In the genomic region with DNA sequence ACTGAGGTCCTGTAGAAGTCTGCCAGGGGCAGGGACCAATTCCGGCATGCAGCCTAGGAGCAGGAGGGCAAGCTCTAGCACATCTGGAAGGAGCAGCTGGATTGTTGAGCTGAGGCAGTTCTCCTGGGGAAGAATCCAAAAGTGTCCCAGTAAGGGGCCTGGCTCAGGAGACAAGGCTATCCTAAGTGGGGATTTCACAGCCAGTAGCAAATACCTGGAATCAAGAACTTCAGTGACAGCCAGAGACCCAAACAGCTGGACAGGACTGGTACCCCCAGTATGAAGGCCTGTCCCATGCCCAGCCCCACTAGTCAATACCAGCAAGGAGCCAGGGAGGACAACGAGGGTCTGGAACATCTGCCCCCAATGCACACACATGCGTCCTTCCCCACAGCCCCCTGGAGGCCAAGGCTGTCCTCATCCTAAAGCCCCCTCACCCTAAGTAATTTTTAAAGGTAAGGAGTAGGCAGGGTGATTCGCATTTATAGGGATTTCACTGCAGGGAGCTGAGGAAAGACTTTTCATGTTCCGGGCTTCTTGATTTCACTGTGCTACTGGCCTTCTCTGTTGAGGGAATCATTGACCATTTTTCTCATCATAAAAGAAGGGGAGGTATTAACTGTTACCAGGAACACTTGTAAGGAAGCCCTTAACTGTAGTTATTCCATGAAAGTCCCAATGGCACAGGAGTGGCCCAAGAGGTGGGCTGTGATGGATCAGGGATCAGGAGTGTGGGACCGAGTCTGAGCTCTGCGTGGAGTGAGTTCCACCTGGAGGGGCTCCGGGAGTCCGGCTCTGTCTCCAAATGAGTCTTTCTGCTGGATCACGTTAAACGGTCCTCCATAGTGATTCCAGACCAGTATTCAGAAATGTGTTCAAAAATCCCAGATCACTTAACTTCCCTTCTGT, we compare ENCODE assay signal across 15 cellular contexts. TPM values are rescaled to one million over a fixed set of nuclear protein-coding genes. Genes with fewer than 3 reads are reported as not detected.
DNase-seq lines count a peak whose midpoint lies in the region; ATAC-seq and TF ChIP-seq lines count a peak whose summit lies in the region.
"Had no signal": no experiment of that assay in that cellular context is flagged by ENCODE, and none has a peak within 500 bp of the region (broad histone marks: within the 10 kb centered on the region; RNA-seq: fewer than 3 reads in every experiment).

No MANE protein-coding gene starts in this region.

- H2BK20ac ChIP-seq in H9 (ENCODE audit: low read depth, low read length, poor library complexity, severe bottlenecking): no peak overlapping the region

- H3K79me2 ChIP-seq in H9 (ENCODE audit: insufficient read depth, low read length): peaks cover 14% of the 10 kb centered on the region

- H3K4ac ChIP-seq in H9 (ENCODE audit: low read depth, low read length): no peak overlapping the region

- no peak overlapping the region for H3K4me3 Mint-ChIP-seq in H9
- no peak overlapping the region for H3K4me3 Mint-ChIP-seq in WTC11
- peak overlapping the region; percentile 72 for H3K4me3 Mint-ChIP-seq in neural crest cell
- H3K4me3 Mint-ChIP-seq in activated CD4-positive, alpha-beta T cell treated with anti-CD3 and anti-CD28 coated beads, Interleukin-2, amount 10 ng/mL, durations not matched to agents 24 days and 14 days: no peak overlapping the region
- H3K4me3 Mint-ChIP-seq in T-helper 2 cell treated with Interferon-gamma antibody and Interleukin-4, amounts not matched to agents 5 μg/mL and 100 μg/mL, for 36 hours: no peak overlapping the region

- no peak overlapping the region for H2AFZ ChIP-seq in H9 (ENCODE audit: low read length)

- no peak overlapping the region for H2BK12ac ChIP-seq in H9 (ENCODE audit: insufficient read length, low read depth, low read length)

- H3K56ac ChIP-seq in H9 (ENCODE audit: insufficient read length, low read depth, low read length): no peak overlapping the region

- H3K27me3 Mint-ChIP-seq in H9 (ENCODE audit: low read depth): peaks cover 2% of the 10 kb centered on the region
- no peaks in the 10 kb centered on the region for H3K27me3 Mint-ChIP-seq in WTC11 (ENCODE audit: low read depth)
- peaks cover 18% of the 10 kb centered on the region for H3K27me3 Mint-ChIP-seq in neural crest cell (ENCODE audit: low read depth)
- peaks cover 10% of the 10 kb centered on the region for H3K27me3 Mint-ChIP-seq in activated CD4-positive, alpha-beta T cell treated with anti-CD3 and anti-CD28 coated beads, Interleukin-2, amount 10 ng/mL, durations not matched to agents 24 days and 14 days
- peaks cover 10% of the 10 kb centered on the region for H3K27me3 Mint-ChIP-seq in T-helper 2 cell treated with Interferon-gamma antibody and Interleukin-4, amounts not matched to agents 5 μg/mL and 100 μg/mL, for 36 hours (ENCODE audit: low read depth)

- no peak overlapping the region for H3K14ac ChIP-seq in H9 (ENCODE audit: insufficient read depth, low read length)

- H2BK120ac ChIP-seq in H9 (ENCODE audit: low read depth, low read length, poor library complexity, severe bottlenecking): no peak overlapping the region

- no peak overlapping the region for H3K4me3 ChIP-seq in BE2C (ENCODE audit: low read depth, low read length)

- H4K8ac ChIP-seq in H9 (replicated peaks; ENCODE audit: insufficient read length, low read depth, low read length): no peak overlapping the region

- peaks cover 10% of the 10 kb centered on the region for H3K4me1 ChIP-seq in BE2C
- peaks cover 7% of the 10 kb centered on the region; the same call in 1 of the 2 replicates for H3K4me1 ChIP-seq in H9 (ENCODE audit: insufficient read depth, low read length)

- no peak for DNase-seq in BE2C
- no peak for DNase-seq in H9
- no peak for DNase-seq in WTC11 (ENCODE audit: low spot score)
- no peak for DNase-seq in neural crest cell (ENCODE audit: low read depth, low spot score)
- DNase-seq in activated CD4-positive, alpha-beta T cell treated with anti-CD3 and anti-CD28 coated beads, Interleukin-2, amount 10 ng/mL, durations not matched to agents 24 days and 14 days: no peak
- DNase-seq in T-helper 2 cell treated with Interferon-gamma antibody and Interleukin-4, amounts not matched to agents 5 μg/mL and 100 μg/mL, for 36 hours (ENCODE audit: low spot score): no peak
- DNase-seq: NCI-H187, NCI-H2107, NCI-H510A, NCI-H748 treated with DMSO at 0.1 percent for 48 hours, RPMI8226, SIG-M5 had no signal

- TF ChIP-seq CTCF in BE2C (IDR thresholded peaks at IDR 0.05; ENCODE audit: low read depth, low read length) (peak; percentile 28), H9 (conservative IDR thresholded peaks at IDR 0.05) (peak; percentile 35; the same call in 2 of the 3 replicates), WTC11 (IDR thresholded peaks at IDR 0.05) (no peak), neural crest cell (conservative IDR thresholded peaks at IDR 0.05) (no peak)

- H4K20me1 ChIP-seq in H9 (ENCODE audit: control insufficient read depth, insufficient read depth, insufficient read length): no peaks in the 10 kb centered on the region

- no peaks in the 10 kb centered on the region for H3K36me3 ChIP-seq in BE2C

- H3K27me3 ChIP-seq in BE2C (no peaks in the 10 kb centered on the region), H9 (ENCODE audit: insufficient read depth, low read length) (no peaks in the 10 kb centered on the region)

- H2BK5ac ChIP-seq in H9 (ENCODE audit: insufficient read length, low read length): no peak overlapping the region

- H3T11ph ChIP-seq in H9 (ENCODE audit: low read length): no peak overlapping the region

- WGBS in H9 (ENCODE audit: extremely low coverage, insufficient read length, low lambda C conversion rate): no CpG with 5 or more reads among the region's 11 CpGs

- no peak overlapping the region for H3K23ac ChIP-seq in H9 (ENCODE audit: insufficient read length, low read depth, low read length)

- no peak overlapping the region for H2BK15ac ChIP-seq in H9 (ENCODE audit: low read depth, low read length)

- H3K18ac ChIP-seq in H9 (ENCODE audit: insufficient read length, low read depth, low read length): no peak overlapping the region

- H3K27ac ChIP-seq in H9 (ENCODE audit: insufficient read length, low read depth, low read length): no peak overlapping the region

- no peaks in the 10 kb centered on the region for H3K9me3 Mint-ChIP-seq in H9
- no peaks in the 10 kb centered on the region for H3K9me3 Mint-ChIP-seq in WTC11
- no peaks in the 10 kb centered on the region for H3K9me3 Mint-ChIP-seq in neural crest cell
- no peaks in the 10 kb centered on the region for H3K9me3 Mint-ChIP-seq in activated CD4-positive, alpha-beta T cell treated with anti-CD3 and anti-CD28 coated beads, Interleukin-2, amount 10 ng/mL, durations not matched to agents 24 days and 14 days
- H3K9me3 Mint-ChIP-seq in T-helper 2 cell treated with Interferon-gamma antibody and Interleukin-4, amounts not matched to agents 5 μg/mL and 100 μg/mL, for 36 hours: no peaks in the 10 kb centered on the region
- H3K9me3 Mint-ChIP-seq: CD14-positive monocyte had no signal

- POLR2A ChIA-PET in WTC11 (lab: Charles Lee): interaction anchor here (0.5 kb wide), 1 partner anchor 18 kb away, joined by 3 read pairs; no protein-coding TSS in a partner anchor

- H3K4me1 Mint-ChIP-seq in H9 (peaks cover 45 to 56% of the 10 kb centered on the region in 2 experiments), WTC11 (peaks cover 58% of the 10 kb centered on the region), neural crest cell (peaks cover 63% of the 10 kb centered on the region)
- peaks cover 44% of the 10 kb centered on the region for H3K4me1 Mint-ChIP-seq in activated CD4-positive, alpha-beta T cell treated with anti-CD3 and anti-CD28 coated beads, Interleukin-2, amount 10 ng/mL, durations not matched to agents 24 days and 14 days
- peaks cover 37% of the 10 kb centered on the region for H3K4me1 Mint-ChIP-seq in T-helper 2 cell treated with Interferon-gamma antibody and Interleukin-4, amounts not matched to agents 5 μg/mL and 100 μg/mL, for 36 hours (ENCODE audit: low read depth)

- H4K5ac ChIP-seq in H9 (ENCODE audit: insufficient read length, low read depth, low read length): no peak overlapping the region

- H3K9me3 ChIP-seq in BE2C: no peaks in the 10 kb centered on the region
- no peaks in the 10 kb centered on the region for H3K9me3 ChIP-seq in H9 (ENCODE audit: control insufficient read depth, low read depth, low read length)

- H4K91ac ChIP-seq in H9 (ENCODE audit: insufficient read length, low read depth, low read length): no peak overlapping the region

- H3K23me2 ChIP-seq in H9 (ENCODE audit: insufficient read length, low read depth, low read length, poor library complexity, severe bottlenecking): peaks cover 14% of the 10 kb centered on the region

- no peak overlapping the region for H2AK5ac ChIP-seq in H9 (ENCODE audit: insufficient read length, low read length)

- no peak overlapping the region for H3K9ac ChIP-seq in H9 (ENCODE audit: extremely low read depth, insufficient read length, low read length)

- peaks cover 0 to 5% (median 3%) of the 10 kb centered on the region in 3 experiments; a peak in 3 of 7 replicates for H3K36me3 Mint-ChIP-seq in H9 (ENCODE audit: insufficient read depth in 1 of 3, low read depth in 3 of 3)
- 0 out of 2 replicates have a peak, but pooled peaks cover 3% of the 10 kb centered on the region for H3K36me3 Mint-ChIP-seq in WTC11
- no peaks in the 10 kb centered on the region for H3K36me3 Mint-ChIP-seq in neural crest cell (ENCODE audit: low read depth)
- peaks cover 13% of the 10 kb centered on the region for H3K36me3 Mint-ChIP-seq in activated CD4-positive, alpha-beta T cell treated with anti-CD3 and anti-CD28 coated beads, Interleukin-2, amount 10 ng/mL, durations not matched to agents 24 days and 14 days (ENCODE audit: low read depth)
- peaks cover 10% of the 10 kb centered on the region for H3K36me3 Mint-ChIP-seq in T-helper 2 cell treated with Interferon-gamma antibody and Interleukin-4, amounts not matched to agents 5 μg/mL and 100 μg/mL, for 36 hours (ENCODE audit: low read depth)

- 0 out of 2 replicates have a peak, but pooled peaks have one; percentile 3 for ATAC-seq in WTC11
- ATAC-seq in activated CD4-positive, CD25-positive, alpha-beta regulatory T cell treated with anti-CD3 and anti-CD28 coated beads, Interleukin-2, amount 50 U/mL, for 24 hours: no peak
- ATAC-seq: SK-N-SH treated with all-trans-retinoic acid at 6 μM for 48 hours had no signal

- no peak overlapping the region for H3K4me2 ChIP-seq in H9 (ENCODE audit: insufficient read depth, insufficient read length, low read length)

- intact Hi-C loops in activated CD4-positive, alpha-beta T cell treated with anti-CD3 and anti-CD28 coated beads, Interleukin-2, amount 10 ng/mL, durations not matched to agents 24 days and 14 days (cut with micrococcal nuclease): loop anchor here (5.0 kb wide), 2 partner anchors 67 to 337 kb away; partner anchors contain the start of gene LRRK1

- no peaks in the 10 kb centered on the region for H3K79me1 ChIP-seq in H9 (ENCODE audit: insufficient read depth, low read depth, low read length, poor library complexity, severe bottlenecking)

- CTCF ChIA-PET in WTC11 (lab: Charles Lee): interaction anchor here (0.6 to 8.1 kb wide), 7 partner anchors 10 to 340 kb away, joined by 3 to 128 read pairs (median 3); no protein-coding TSS in a partner anchor

- no peak overlapping the region; a peak in 1 of 7 replicates for H3K27ac Mint-ChIP-seq in H9
- H3K27ac Mint-ChIP-seq in WTC11: peak overlapping the region; percentile 7; the same call in 1 of the 2 replicates
- no peak overlapping the region for H3K27ac Mint-ChIP-seq in neural crest cell (ENCODE audit: unreplicated experiment)
- no peak overlapping the region for H3K27ac Mint-ChIP-seq in activated CD4-positive, alpha-beta T cell treated with anti-CD3 and anti-CD28 coated beads, Interleukin-2, amount 10 ng/mL, durations not matched to agents 24 days and 14 days
- no peak overlapping the region for H3K27ac Mint-ChIP-seq in T-helper 2 cell treated with Interferon-gamma antibody and Interleukin-4, amounts not matched to agents 5 μg/mL and 100 μg/mL, for 36 hours
- H3K27ac Mint-ChIP-seq: CD14-positive monocyte had no signal

RNA-seq across cellular contexts. Expression of gene CHSY1, which starts 2.6 kb away (rescaled TPM):
- polyA plus RNA-seq in BE2C (2012; ENCODE audit: insufficient read depth, insufficient read length, low read depth): 51.3 TPM
- total RNA-seq in H9 (2021): 68.3 and 68.9 TPM in 2 replicates
- total RNA-seq in WTC11 (2021): 56.3 to 59.1 TPM (median 57.4 TPM) in 3 replicates
- total RNA-seq in neural crest cell: 46.7 and 49.7 TPM in 2 replicates
- 61.7 and 62.6 TPM in 2 replicates for total RNA-seq in activated CD4-positive, alpha-beta T cell treated with anti-CD3 and anti-CD28 coated beads, Interleukin-2, amount 10 ng/mL, durations not matched to agents 24 days and 14 days

RNA-seq across cellular contexts. Expression of gene SELENOS, which starts 22.9 kb away (rescaled TPM):
- polyA plus RNA-seq in BE2C (2012; ENCODE audit: insufficient read depth, insufficient read length, low read depth): 83.3 TPM
- 57.7 and 65.1 TPM in 2 replicates for total RNA-seq in H9 (2021)
- 38.2 to 43.8 TPM (median 39.3 TPM) in 3 replicates for total RNA-seq in WTC11 (2021)
- 37.8 and 42.1 TPM in 2 replicates for total RNA-seq in neural crest cell
- 36.5 and 39.3 TPM in 2 replicates for total RNA-seq in activated CD4-positive, alpha-beta T cell treated with anti-CD3 and anti-CD28 coated beads, Interleukin-2, amount 10 ng/mL, durations not matched to agents 24 days and 14 days

RNA-seq across cellular contexts. Expression of gene SNRPA1, which starts 40.6 kb away (rescaled TPM):
- polyA plus RNA-seq in BE2C (2012; ENCODE audit: insufficient read depth, insufficient read length, low read depth): 255 TPM
- 145 and 146 TPM in 2 replicates for total RNA-seq in H9 (2021)
- total RNA-seq in WTC11 (2021): 144 to 170 TPM (median 151 TPM) in 3 replicates
- 118 and 132 TPM in 2 replicates for total RNA-seq in neural crest cell
- total RNA-seq in activated CD4-positive, alpha-beta T cell treated with anti-CD3 and anti-CD28 coated beads, Interleukin-2, amount 10 ng/mL, durations not matched to agents 24 days and 14 days: 195 and 210 TPM in 2 replicates

Comparison
In these comparisons a context has a peak if more than half of its experiments do, and no peak if none do; other contexts are left out.
1. CTCF ChIP-seq: peak in BE2C (single experiment) and H9 (single experiment); none in WTC11 (single experiment) and neural crest cell (single experiment).